Comparison of ENCODE assay signal across 29 cellular contexts in the genomic region with DNA sequence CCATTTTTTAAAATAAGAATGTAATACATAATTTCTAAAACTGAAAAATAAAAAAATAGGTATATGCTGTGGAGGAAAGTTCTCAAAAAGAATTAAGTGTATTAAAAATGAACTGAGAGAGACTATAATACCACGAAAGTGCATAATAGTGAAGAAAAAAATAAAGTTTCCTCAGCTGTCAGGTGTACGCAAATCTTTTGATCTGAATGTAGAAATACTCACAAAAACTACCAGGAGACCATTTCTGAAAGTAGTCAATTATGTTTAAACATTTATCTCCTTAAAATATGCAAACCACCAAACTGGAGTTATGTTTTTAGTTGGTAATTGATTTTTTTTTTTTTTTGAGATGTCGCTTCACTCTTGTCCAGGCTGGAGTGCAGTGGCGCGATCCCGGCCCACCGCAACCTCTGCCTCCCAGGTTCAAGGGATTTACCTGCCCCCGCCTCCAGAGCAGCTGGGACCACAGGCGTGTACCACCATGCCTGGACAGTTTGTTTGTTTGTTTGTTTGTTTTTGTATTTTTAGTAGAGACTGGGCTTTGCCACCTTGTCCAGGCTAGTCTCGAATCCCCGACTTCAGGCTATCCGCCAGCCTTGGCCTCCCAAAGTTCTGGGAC.
"Had no signal": no experiment of that assay in that cellular context is flagged by ENCODE, and none has a peak within 500 bp of the region (broad histone marks: within the 10 kb centered on the region; RNA-seq: fewer than 3 reads in every experiment).

No MANE protein-coding gene starts in this region.

- H3K27ac ChIP-seq: colonic mucosa, epithelial cell of prostate, gastrocnemius medialis, hepatocyte, testis, tibial artery had no signal

- ATAC-seq: esophagus mucosa; gastrocnemius medialis; left lobe of liver; naive thymus-derived CD8-positive, alpha-beta T cell; sciatic nerve; stimulated activated effector memory CD8-positive, alpha-beta T cell treated with anti-CD3 and anti-CD28 coated beads, Interleukin-12 subunit alpha, Interleukin-12 subunit beta, amount 100 ng/mL, for 72 hours had no signal

- H3K27me3 ChIP-seq: colonic mucosa, gastrocnemius medialis, hepatocyte, testis, tibial artery had no signal

- DNase-seq: colonic mucosa; effector CD8-positive, alpha-beta T cell; endodermal cell; foreskin fibroblast; gastrocnemius medialis; head of caudate nucleus; kidney; mammary epithelial cell; mesendoderm; naive thymus-derived CD8-positive, alpha-beta T cell; nephron progenitor cell; nucleus accumbens; stimulated activated CD4-positive, alpha-beta T cell treated with anti-CD3 and anti-CD28 coated beads, Interleukin-2, amount 100 ng/mL, for 24 hours; stimulated activated CD4-positive, alpha-beta T cell treated with anti-CD3 and anti-CD28 coated beads, Interleukin-4, amount 100 ng/mL, for 24 hours; stimulated activated naive CD4-positive, alpha-beta T cell treated with Interleukin-2 at 50 U/mL for 16 hours; substantia nigra; testis; tibial artery had no signal

- H3K27me3 Mint-ChIP-seq: dendritic cell treated with granulocyte-macrophage colony-stimulating factor and Interleukin-4, amounts not matched to agents 40 ng/mL and 50 ng/mL, for 4 days; progenitor cell of endocrine pancreas; type B pancreatic cell had no signal

- H3K36me3 ChIP-seq: colonic mucosa, gastrocnemius medialis, tibial artery had no signal

- H3K79me2 ChIP-seq: hepatocyte had no signal

- H3K36me3 Mint-ChIP-seq: naive thymus-derived CD8-positive, alpha-beta T cell; stimulated activated effector memory CD8-positive, alpha-beta T cell treated with anti-CD3 and anti-CD28 coated beads, Interleukin-12 subunit alpha, Interleukin-12 subunit beta, amount 100 ng/mL, for 72 hours; type B pancreatic cell had no signal

- H3K27ac Mint-ChIP-seq: dendritic cell treated with granulocyte-macrophage colony-stimulating factor and Interleukin-4, amounts not matched to agents 40 ng/mL and 50 ng/mL, for 4 days; endodermal cell; naive thymus-derived CD8-positive, alpha-beta T cell; nephron progenitor cell; progenitor cell of endocrine pancreas; stimulated activated effector memory CD8-positive, alpha-beta T cell treated with anti-CD3 and anti-CD28 coated beads, Interleukin-12 subunit alpha, Interleukin-12 subunit beta, amount 100 ng/mL, for 72 hours; type B pancreatic cell had no signal

- H3K4me1 ChIP-seq: colonic mucosa, gastrocnemius medialis, testis, tibial artery had no signal

- H3K4me3 ChIP-seq: colonic mucosa, gastrocnemius medialis, hepatocyte, smooth muscle cell, testis, tibial artery had no signal

- H3K4me3 Mint-ChIP-seq: dendritic cell treated with granulocyte-macrophage colony-stimulating factor and Interleukin-4, amounts not matched to agents 40 ng/mL and 50 ng/mL, for 4 days; endodermal cell; naive thymus-derived CD8-positive, alpha-beta T cell; nephron progenitor cell; stimulated activated effector memory CD8-positive, alpha-beta T cell treated with anti-CD3 and anti-CD28 coated beads, Interleukin-12 subunit alpha, Interleukin-12 subunit beta, amount 100 ng/mL, for 72 hours; type B pancreatic cell had no signal

- H3K9me3 Mint-ChIP-seq: naive thymus-derived CD8-positive, alpha-beta T cell; nephron progenitor cell; stimulated activated effector memory CD8-positive, alpha-beta T cell treated with anti-CD3 and anti-CD28 coated beads, Interleukin-12 subunit alpha, Interleukin-12 subunit beta, amount 100 ng/mL, for 72 hours; type B pancreatic cell had no signal

- H3K4me2 ChIP-seq: hepatocyte, smooth muscle cell had no signal

- H3K9me3 ChIP-seq: colonic mucosa, gastrocnemius medialis, testis, tibial artery had no signal

- FAIRE-seq: kidney, urothelium cell line had no signal

- H2AFZ ChIP-seq: hepatocyte had no signal

- H3K4me1 Mint-ChIP-seq: endodermal cell; naive thymus-derived CD8-positive, alpha-beta T cell; nephron progenitor cell; stimulated activated effector memory CD8-positive, alpha-beta T cell treated with anti-CD3 and anti-CD28 coated beads, Interleukin-12 subunit alpha, Interleukin-12 subunit beta, amount 100 ng/mL, for 72 hours had no signal
